21 cellular contexts compared by ENCODE assay signal in the genomic region with DNA sequence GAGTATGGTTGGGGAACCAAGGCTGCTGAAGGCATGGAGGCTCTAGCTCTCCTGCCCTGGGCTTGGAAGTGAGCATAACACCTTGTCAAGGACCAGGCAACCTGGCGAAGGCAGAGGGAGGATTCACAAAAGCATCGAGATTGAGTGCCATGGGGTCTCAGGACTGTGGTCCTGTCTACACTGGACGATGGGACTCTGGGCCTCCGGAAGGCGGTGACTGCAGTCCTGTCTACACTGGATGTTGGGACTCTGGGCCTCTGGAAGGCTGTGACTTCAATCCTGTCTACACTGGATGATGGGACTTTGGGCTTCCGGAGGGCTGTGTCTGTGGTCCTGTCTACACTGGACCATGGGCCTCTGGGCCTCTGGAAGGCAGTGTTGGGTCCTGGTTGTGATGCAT.
DNase-seq lines count a peak whose midpoint lies in the region; ATAC-seq and TF ChIP-seq lines count a peak whose summit lies in the region.
"Had no signal": no experiment of that assay in that cellular context is flagged by ENCODE, and none has a peak within 500 bp of the region (broad histone marks: within the 10 kb centered on the region; RNA-seq: fewer than 3 reads in every experiment).

No MANE protein-coding gene starts in this region.

- no peaks in the 10 kb centered on the region; a peak in 1 of 7 replicates for H3K36me3 Mint-ChIP-seq in H9 (ENCODE audit: insufficient read depth in 1 of 3, low read depth in 3 of 3)
- no peaks in the 10 kb centered on the region for H3K36me3 Mint-ChIP-seq in endodermal cell (ENCODE audit: low read depth)
- H3K36me3 Mint-ChIP-seq in osteocyte (ENCODE audit: unreplicated experiment), result no peaks in the 10 kb centered on the region
- H3K36me3 Mint-ChIP-seq in activated T-cell treated with anti-CD3 and anti-CD28 coated beads, Interleukin-2, amount 50 U/mL, for 24 hours (ENCODE audit: low read depth), result no peaks in the 10 kb centered on the region
- H3K36me3 Mint-ChIP-seq: CD8-positive, alpha-beta T cell; IgD-negative memory B cell had no signal

- H3K4ac ChIP-seq in H9 (ENCODE audit: low read depth, low read length) (no peak overlapping the region), mesendoderm (ENCODE audit: low read depth, low read length) (no peak overlapping the region)

- H3K27me3 ChIP-seq in H9 (ENCODE audit: insufficient read depth, low read length) (no peaks in the 10 kb centered on the region), endodermal cell (ENCODE audit: control insufficient read depth, insufficient read depth, low read length, poor library complexity, severe bottlenecking) (no peaks in the 10 kb centered on the region), mesendoderm (ENCODE audit: insufficient read depth, low read length, poor library complexity) (no peaks in the 10 kb centered on the region)

- no peak overlapping the region for H3K9ac ChIP-seq in H9 (ENCODE audit: extremely low read depth, insufficient read length, low read length)
- H3K9ac ChIP-seq in endodermal cell (ENCODE audit: extremely low read depth, low read length, poor library complexity, severe bottlenecking), result no peak overlapping the region
- no peak overlapping the region for H3K9ac ChIP-seq in mesendoderm (ENCODE audit: low read length)

- DNase-seq in H9 (peak; percentile 5), endodermal cell (peak; percentile 26), osteocyte (ENCODE audit: extremely low spot score, unreplicated experiment) (peak; percentile 67), cardiac septum (ENCODE audit: low spot score) (no peak), mesendoderm (no peak)
- no peak for DNase-seq in activated T-cell treated with anti-CD3 and anti-CD28 coated beads, Interleukin-2, amount 50 U/mL, for 24 hours
- DNase-seq: ACHN; AML-193; Calu3; CD8-positive, alpha-beta T cell; DMS 273 treated with DMSO at 0.1 percent for 48 hours; DMS53; DND-41; EL; HFFc6 had no signal

- H3K56ac ChIP-seq in H9 (ENCODE audit: insufficient read length, low read depth, low read length) (no peak overlapping the region), mesendoderm (ENCODE audit: low read length) (no peak overlapping the region)

- H3K18ac ChIP-seq in H9 (ENCODE audit: insufficient read length, low read depth, low read length) (peak overlapping the region; percentile 60), mesendoderm (ENCODE audit: low read length) (no peak overlapping the region)

- H3K4me3 ChIP-seq in endodermal cell (ENCODE audit: low read length) (no peak overlapping the region), mesendoderm (ENCODE audit: low read length) (no peak overlapping the region)
- H3K4me3 ChIP-seq: GM12878, GM23338 had no signal

- H3K4me3 Mint-ChIP-seq in H9, result peak overlapping the region in 1 of 2 experiments; percentile 26; a peak in 1 of 5 replicates
- H3K4me3 Mint-ChIP-seq in endodermal cell, result no peak overlapping the region
- H3K4me3 Mint-ChIP-seq in osteocyte (ENCODE audit: unreplicated experiment), result no peak overlapping the region
- no peak overlapping the region for H3K4me3 Mint-ChIP-seq in activated T-cell treated with anti-CD3 and anti-CD28 coated beads, Interleukin-2, amount 50 U/mL, for 24 hours
- H3K4me3 Mint-ChIP-seq: CD8-positive, alpha-beta T cell; GM23338; HFFc6 had no signal

- H3K4me1 ChIP-seq in H9 (ENCODE audit: insufficient read depth, low read length) (no peaks in the 10 kb centered on the region), endodermal cell (ENCODE audit: control insufficient read depth, insufficient read depth, low read length) (no peaks in the 10 kb centered on the region), mesendoderm (ENCODE audit: control insufficient read depth, low read depth, low read length) (no peaks in the 10 kb centered on the region)

- H2BK20ac ChIP-seq in H9 (ENCODE audit: low read depth, low read length, poor library complexity, severe bottlenecking), result no peak overlapping the region

- no peak overlapping the region for H2AK5ac ChIP-seq in H9 (ENCODE audit: insufficient read length, low read length)
- no peak overlapping the region for H2AK5ac ChIP-seq in mesendoderm (ENCODE audit: low read length)

- H4K20me1 ChIP-seq in H9 (ENCODE audit: control insufficient read depth, insufficient read depth, insufficient read length), result no peaks in the 10 kb centered on the region

- TF ChIP-seq CTCF in H9 (conservative IDR thresholded peaks at IDR 0.05), result no peak
- no peak for TF ChIP-seq CTCF in endodermal cell (conservative IDR thresholded peaks at IDR 0.05)
- no peak for TF ChIP-seq CTCF in osteocyte (IDR thresholded peaks at IDR 0.05)

- H2BK120ac ChIP-seq in H9 (ENCODE audit: low read depth, low read length, poor library complexity, severe bottlenecking) (no peak overlapping the region), mesendoderm (ENCODE audit: low read depth, low read length) (no peak overlapping the region)

- H3K4me2 ChIP-seq in H9 (ENCODE audit: insufficient read depth, insufficient read length, low read length), result no peak overlapping the region
- H3K4me2 ChIP-seq in mesendoderm (ENCODE audit: low read length), result no peak overlapping the region
- H3K4me2 ChIP-seq: GM23338 had no signal

- H3K27ac ChIP-seq in H9 (ENCODE audit: insufficient read length, low read depth, low read length) (no peak overlapping the region), endodermal cell (ENCODE audit: low read depth, low read length) (no peak overlapping the region), mesendoderm (ENCODE audit: low read depth, low read length) (no peak overlapping the region)

- H3K27ac Mint-ChIP-seq in H9 (peak overlapping the region in 1 of 3 experiments; percentile 5; a peak in 1 of 7 replicates), endodermal cell (no peak overlapping the region), osteocyte (ENCODE audit: unreplicated experiment) (no peak overlapping the region)
- no peak overlapping the region for H3K27ac Mint-ChIP-seq in activated T-cell treated with anti-CD3 and anti-CD28 coated beads, Interleukin-2, amount 50 U/mL, for 24 hours
- H3K27ac Mint-ChIP-seq: CD8-positive, alpha-beta T cell; GM23338; HFFc6; IgD-negative memory B cell had no signal

- H3K36me3 ChIP-seq in endodermal cell (ENCODE audit: control insufficient read depth, insufficient read depth, low read length) (no peaks in the 10 kb centered on the region), mesendoderm (ENCODE audit: control insufficient read depth, insufficient read depth, low read length) (no peaks in the 10 kb centered on the region)

- H3K4me1 Mint-ChIP-seq in H9 (peaks cover 3 to 9% of the 10 kb centered on the region in 2 experiments; a peak in 3 of 4 replicates), endodermal cell (no peaks in the 10 kb centered on the region), osteocyte (ENCODE audit: unreplicated experiment) (no peaks in the 10 kb centered on the region)
- no peaks in the 10 kb centered on the region for H3K4me1 Mint-ChIP-seq in activated T-cell treated with anti-CD3 and anti-CD28 coated beads, Interleukin-2, amount 50 U/mL, for 24 hours (ENCODE audit: low read depth)

- H3K79me1 ChIP-seq in H9 (ENCODE audit: insufficient read depth, low read depth, low read length, poor library complexity, severe bottlenecking) (no peaks in the 10 kb centered on the region), mesendoderm (ENCODE audit: low read length) (no peaks in the 10 kb centered on the region)

- H3K79me2 ChIP-seq in H9 (ENCODE audit: insufficient read depth, low read length) (no peaks in the 10 kb centered on the region), mesendoderm (ENCODE audit: control insufficient read depth, insufficient read depth, low read length) (no peaks in the 10 kb centered on the region)

- H4K8ac ChIP-seq in H9 (replicated peaks; ENCODE audit: insufficient read length, low read depth, low read length) (peak overlapping the region; percentile 18), mesendoderm (ENCODE audit: low read depth, low read length) (no peak overlapping the region)

- H2BK5ac ChIP-seq in H9 (ENCODE audit: insufficient read length, low read length) (no peak overlapping the region), mesendoderm (ENCODE audit: low read length) (no peak overlapping the region)

- H2BK15ac ChIP-seq in H9 (ENCODE audit: low read depth, low read length), result no peak overlapping the region
- no peak overlapping the region for H2BK15ac ChIP-seq in mesendoderm (replicated peaks; ENCODE audit: low read depth)

- H3K9me3 Mint-ChIP-seq in H9 (no peaks in the 10 kb centered on the region; a peak in 2 of 5 replicates), endodermal cell (peaks cover 1% of the 10 kb centered on the region), osteocyte (ENCODE audit: unreplicated experiment) (no peaks in the 10 kb centered on the region)
- no peaks in the 10 kb centered on the region for H3K9me3 Mint-ChIP-seq in activated T-cell treated with anti-CD3 and anti-CD28 coated beads, Interleukin-2, amount 50 U/mL, for 24 hours
- H3K9me3 Mint-ChIP-seq: CD8-positive, alpha-beta T cell had no signal

- no peaks in the 10 kb centered on the region for H3K23me2 ChIP-seq in H9 (ENCODE audit: insufficient read length, low read depth, low read length, poor library complexity, severe bottlenecking)

- no peak for ATAC-seq in HG03175 (IDR thresholded peaks at IDR 0.05; ENCODE audit: unreplicated experiment)
- ATAC-seq: CD8-positive, alpha-beta T cell; GM12878; GM23338; HCT116; HepG2 had no signal

- intact Hi-C loops in cardiac septum (cut with DNase I), result no loop called here

- no peak overlapping the region for H4K91ac ChIP-seq in H9 (ENCODE audit: insufficient read length, low read depth, low read length)

- H3K9me3 ChIP-seq in H9 (ENCODE audit: control insufficient read depth, low read depth, low read length) (no peaks in the 10 kb centered on the region), endodermal cell (ENCODE audit: control insufficient read depth, low read length) (no peaks in the 10 kb centered on the region)

- no peak overlapping the region for H2BK12ac ChIP-seq in H9 (ENCODE audit: insufficient read length, low read depth, low read length)

- H3K23ac ChIP-seq in H9 (ENCODE audit: insufficient read length, low read depth, low read length) (no peak overlapping the region), mesendoderm (ENCODE audit: low read length) (no peak overlapping the region)

- no peak overlapping the region for H3T11ph ChIP-seq in H9 (ENCODE audit: low read length)

- H3K27me3 Mint-ChIP-seq in H9 (ENCODE audit: low read depth) (no peaks in the 10 kb centered on the region; the same call in 1 of the 2 replicates), endodermal cell (ENCODE audit: insufficient read depth) (no peaks in the 10 kb centered on the region), osteocyte (ENCODE audit: unreplicated experiment) (no peaks in the 10 kb centered on the region)
- H3K27me3 Mint-ChIP-seq in activated T-cell treated with anti-CD3 and anti-CD28 coated beads, Interleukin-2, amount 50 U/mL, for 24 hours, result peaks cover 11% of the 10 kb centered on the region

- H4K5ac ChIP-seq in H9 (ENCODE audit: insufficient read length, low read depth, low read length) (no peak overlapping the region), mesendoderm (ENCODE audit: low read length) (no peak overlapping the region)

- no CpG with 5 or more reads among the region's 6 CpGs for WGBS in H9 (ENCODE audit: extremely low coverage, insufficient read length, low lambda C conversion rate)
- WGBS in endodermal cell (ENCODE audit: insufficient coverage in 1 of 2, insufficient read length in 1 of 2), 2 experiments, result 78 to 79% methylated on average over 6 of the region's 6 CpGs
- WGBS in mesendoderm (ENCODE audit: extremely low coverage, insufficient coverage, low lambda C conversion rate), result no CpG with 5 or more reads among the region's 6 CpGs

- no peak overlapping the region for H2AFZ ChIP-seq in H9 (ENCODE audit: low read length)

- H3K14ac ChIP-seq in H9 (ENCODE audit: insufficient read depth, low read length), result no peak overlapping the region

Comparison
In these comparisons a context has a peak if more than half of its experiments do, and no peak if none do; other contexts are left out.
1. DNase-seq: peak in H9 (single experiment), endodermal cell (single experiment) and osteocyte (single experiment); none in cardiac septum (single experiment), mesendoderm (single experiment) and activated T-cell treated with anti-CD3 and anti-CD28 coated beads, Interleukin-2, amount 50 U/mL, for 24 hours (single experiment).